In the genomic region with DNA sequence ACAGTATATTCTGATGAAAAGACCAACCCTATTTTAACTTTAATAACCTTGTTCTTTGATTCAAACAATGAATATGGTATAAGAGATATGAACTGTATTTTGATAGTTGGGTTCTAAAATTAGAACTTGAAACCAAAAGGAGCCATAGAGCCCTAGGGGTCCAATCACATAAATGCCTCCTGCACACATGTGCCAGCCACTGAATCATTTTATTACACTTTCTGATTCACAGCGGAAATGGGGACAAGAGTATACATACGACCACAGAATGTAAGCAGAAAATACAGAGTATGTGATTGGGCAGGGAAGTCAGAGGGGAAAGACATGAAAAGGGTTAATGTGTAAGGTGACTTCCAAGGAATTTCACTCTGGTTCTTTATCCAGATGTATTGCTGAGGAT, we compare ENCODE assay signal across 16 cellular contexts.
"Had no signal": no experiment of that assay in that cellular context is flagged by ENCODE, and none has a peak within 500 bp of the region (broad histone marks: within the 10 kb centered on the region; RNA-seq: fewer than 3 reads in every experiment).

No MANE protein-coding gene starts in this region.

- H3K4me1 ChIP-seq: gastrocnemius medialis, lower lobe of right lung, spleen had no signal

- DNase-seq: activated CD4-positive, alpha-beta T cell treated with anti-CD3 and anti-CD28 coated beads, Interleukin-2, amount 10 ng/mL, durations not matched to agents 24 days and 14 days; activated CD8-positive, alpha-beta T cell treated with anti-CD3 and anti-CD28 coated beads for 36 hours; activated naive CD4-positive, alpha-beta T cell treated with Interleukin-2 at 50 U/mL for 16 hours; activated naive CD8-positive, alpha-beta T cell treated with anti-CD3 and anti-CD28 coated beads, Interleukin-2, amount 10 ng/mL, durations not matched to agents 7 days and 5 days; activated T-cell treated with anti-CD3 and anti-CD28 coated beads, Interleukin-2, amount 50 U/mL, for 24 hours; amygdala; dorsolateral prefrontal cortex; gastrocnemius medialis; head of caudate nucleus; lower lobe of right lung; sigmoid colon; spleen; stimulated activated CD4-positive, alpha-beta T cell treated with anti-CD3 and anti-CD28 coated beads, Interleukin-4, amount 100 ng/mL, for 4 hours; T-helper 9 cell had no signal

- H3K27ac ChIP-seq: dorsolateral prefrontal cortex, epithelial cell of prostate, gastrocnemius medialis, lower lobe of right lung, neutrophil, sigmoid colon, spleen had no signal

- H3K4me3 ChIP-seq: dorsolateral prefrontal cortex, gastrocnemius medialis, lower lobe of right lung, sigmoid colon, spleen had no signal

- H3K27me3 ChIP-seq: dorsolateral prefrontal cortex, gastrocnemius medialis, neutrophil, sigmoid colon, spleen had no signal

- H3K36me3 ChIP-seq: gastrocnemius medialis, lower lobe of right lung, neutrophil, sigmoid colon, spleen had no signal

- H3K9me3 ChIP-seq: gastrocnemius medialis, lower lobe of right lung, neutrophil, sigmoid colon had no signal
